ENCODE assay signal across 7 cellular contexts in the genomic region with DNA sequence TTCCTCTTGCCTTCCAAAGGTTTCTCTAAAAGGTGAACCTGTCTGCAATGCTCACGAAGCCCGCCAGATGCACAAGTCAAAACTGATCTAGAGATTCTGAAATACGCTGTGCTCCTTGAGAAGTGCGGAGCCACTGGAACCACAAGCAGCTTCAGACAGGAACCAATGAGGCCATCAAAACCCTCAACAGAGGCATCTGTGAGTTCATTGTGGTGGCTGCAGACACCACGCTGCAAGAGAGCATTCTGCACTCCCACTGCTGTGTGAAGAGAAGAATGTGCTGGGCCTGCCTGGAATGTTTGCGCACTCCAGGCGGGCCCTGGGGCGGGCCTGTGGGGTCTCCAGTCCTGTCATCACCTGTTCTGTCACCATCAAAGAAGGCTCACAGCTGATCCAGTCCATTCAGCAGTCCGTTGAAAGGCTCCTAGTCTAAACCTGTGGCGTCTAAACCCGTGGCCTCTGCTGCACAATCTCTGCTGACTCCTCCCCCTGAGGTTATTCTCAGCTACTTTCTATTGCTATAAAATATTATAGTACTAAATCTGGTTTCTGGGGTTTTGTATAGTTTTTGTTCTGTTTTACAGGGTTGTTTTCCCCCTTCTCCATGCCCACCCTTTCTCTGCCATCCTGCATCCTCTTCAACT.
DNase-seq lines count a peak whose midpoint lies in the region; ATAC-seq and TF ChIP-seq lines count a peak whose summit lies in the region.
"Not testable (repeated sequence)": the region's sequence is repeated elsewhere in the genome, so short reads cannot be mapped to it uniquely, and the experiment has no call there.

No MANE protein-coding gene starts in this region.

- not testable (repeated sequence) for H3K27ac ChIP-seq in DND-41 (ENCODE audit: low read length)

- not testable (repeated sequence) for DNase-seq in DND-41; T-helper 17 cell; activated CD8-positive, alpha-beta memory T cell treated with anti-CD3 and anti-CD28 coated beads, Interleukin-2, amount 10 ng/mL, durations not matched to agents 7 days and 5 days; activated naive CD4-positive, alpha-beta T cell treated with anti-CD3 and anti-CD28 coated beads, Interleukin-2, amount 50 U/mL, for 72 hours (ENCODE audit: low spot score in 2 of 2); central memory CD8-positive, alpha-beta T cell (ENCODE audit: low spot score in 2 of 2); natural killer cell; stimulated activated naive CD8-positive, alpha-beta T cell treated with anti-CD3 and anti-CD28 coated beads, Interleukin-15, amount 100 ng/mL, for 72 hours

- intact Hi-C loops in natural killer cell (cut with micrococcal nuclease), result not testable (repeated sequence)

- CTCF ChIA-PET in activated CD8-positive, alpha-beta memory T cell treated with anti-CD3 and anti-CD28 coated beads, Interleukin-2, amount 10 ng/mL, durations not matched to agents 7 days and 5 days (lab: Charles Lee), result not testable (repeated sequence)

- not testable (repeated sequence) for H3K27me3 Mint-ChIP-seq in T-helper 17 cell; activated CD8-positive, alpha-beta memory T cell treated with anti-CD3 and anti-CD28 coated beads, Interleukin-2, amount 10 ng/mL, durations not matched to agents 7 days and 5 days; central memory CD8-positive, alpha-beta T cell; natural killer cell (ENCODE audit: low read depth in 2 of 2); stimulated activated naive CD8-positive, alpha-beta T cell treated with anti-CD3 and anti-CD28 coated beads, Interleukin-15, amount 100 ng/mL, for 72 hours

- H3K9me3 ChIP-seq in DND-41 (ENCODE audit: insufficient read depth, low read length, severe bottlenecking); T-helper 17 cell (ENCODE audit: control insufficient read depth, low read length, poor library complexity, severe bottlenecking): not testable (repeated sequence)

- not testable (repeated sequence) for H3K4me1 Mint-ChIP-seq in T-helper 17 cell; activated CD8-positive, alpha-beta memory T cell treated with anti-CD3 and anti-CD28 coated beads, Interleukin-2, amount 10 ng/mL, durations not matched to agents 7 days and 5 days; central memory CD8-positive, alpha-beta T cell; natural killer cell; stimulated activated naive CD8-positive, alpha-beta T cell treated with anti-CD3 and anti-CD28 coated beads, Interleukin-15, amount 100 ng/mL, for 72 hours

- H3K27me3 ChIP-seq in DND-41 (ENCODE audit: insufficient read depth, low read length, poor library complexity), result not testable (repeated sequence)

- H3K4me3 ChIP-seq in DND-41 (ENCODE audit: low read depth in 1 of 2, low read length in 2 of 2), result not testable (repeated sequence)

- H3K4me2 ChIP-seq in DND-41 (ENCODE audit: insufficient read depth, low read length), result not testable (repeated sequence)

- H3K27ac Mint-ChIP-seq in T-helper 17 cell; activated CD8-positive, alpha-beta memory T cell treated with anti-CD3 and anti-CD28 coated beads, Interleukin-2, amount 10 ng/mL, durations not matched to agents 7 days and 5 days; activated naive CD4-positive, alpha-beta T cell treated with anti-CD3 and anti-CD28 coated beads, Interleukin-2, amount 50 U/mL, for 72 hours; central memory CD8-positive, alpha-beta T cell (ENCODE audit: low read depth); natural killer cell; stimulated activated naive CD8-positive, alpha-beta T cell treated with anti-CD3 and anti-CD28 coated beads, Interleukin-15, amount 100 ng/mL, for 72 hours: not testable (repeated sequence)

- H2AFZ ChIP-seq in DND-41 (ENCODE audit: low read depth, low read length), result not testable (repeated sequence)

- not testable (repeated sequence) for H3K79me2 ChIP-seq in DND-41 (ENCODE audit: insufficient read depth, low read length)

- H3K9me3 Mint-ChIP-seq in activated CD8-positive, alpha-beta memory T cell treated with anti-CD3 and anti-CD28 coated beads, Interleukin-2, amount 10 ng/mL, durations not matched to agents 7 days and 5 days (ENCODE audit: low read depth); activated naive CD4-positive, alpha-beta T cell treated with anti-CD3 and anti-CD28 coated beads, Interleukin-2, amount 50 U/mL, for 72 hours; central memory CD8-positive, alpha-beta T cell; natural killer cell; stimulated activated naive CD8-positive, alpha-beta T cell treated with anti-CD3 and anti-CD28 coated beads, Interleukin-15, amount 100 ng/mL, for 72 hours: not testable (repeated sequence)

- H3K36me3 ChIP-seq in DND-41 (ENCODE audit: insufficient read depth, low read length), result not testable (repeated sequence)

- not testable (repeated sequence) for H3K36me3 Mint-ChIP-seq in T-helper 17 cell (ENCODE audit: low read depth); activated CD8-positive, alpha-beta memory T cell treated with anti-CD3 and anti-CD28 coated beads, Interleukin-2, amount 10 ng/mL, durations not matched to agents 7 days and 5 days; activated naive CD4-positive, alpha-beta T cell treated with anti-CD3 and anti-CD28 coated beads, Interleukin-2, amount 50 U/mL, for 72 hours; central memory CD8-positive, alpha-beta T cell (ENCODE audit: insufficient read depth); natural killer cell

- TF ChIP-seq CTCF in DND-41 (IDR thresholded peaks at IDR 0.05; ENCODE audit: borderline replicate concordance, extremely low read depth, low read length, poor library complexity, severe bottlenecking); natural killer cell (IDR thresholded peaks at IDR 0.05): not testable (repeated sequence)

- not testable (repeated sequence) for H3K4me1 ChIP-seq in DND-41 (ENCODE audit: insufficient read depth, low read length)

- not testable (repeated sequence) for H4K20me1 ChIP-seq in DND-41 (ENCODE audit: insufficient read depth, low read length)

- not testable (repeated sequence) for H3K4me3 Mint-ChIP-seq in T-helper 17 cell; activated CD8-positive, alpha-beta memory T cell treated with anti-CD3 and anti-CD28 coated beads, Interleukin-2, amount 10 ng/mL, durations not matched to agents 7 days and 5 days; central memory CD8-positive, alpha-beta T cell; natural killer cell; stimulated activated naive CD8-positive, alpha-beta T cell treated with anti-CD3 and anti-CD28 coated beads, Interleukin-15, amount 100 ng/mL, for 72 hours

- ATAC-seq in DND-41 (ENCODE audit: insufficient read depth, low read depth) (peak; percentile 97), T-helper 17 cell (peak; percentile 92), natural killer cell (peak; percentile 59 to 95 (median 59))
- peak; percentile 82 for ATAC-seq in activated CD8-positive, alpha-beta memory T cell treated with anti-CD3 and anti-CD28 coated beads, Interleukin-2, amount 10 ng/mL, durations not matched to agents 7 days and 5 days
- peak; percentile 70 to 78 for ATAC-seq in activated naive CD4-positive, alpha-beta T cell treated with anti-CD3 and anti-CD28 coated beads, Interleukin-2, amount 50 U/mL, for 72 hours
- ATAC-seq in central memory CD8-positive, alpha-beta T cell (replicated peaks; ENCODE audit: extremely low read depth, poor library complexity, severe bottlenecking), result peak; percentile 98
- ATAC-seq in stimulated activated naive CD8-positive, alpha-beta T cell treated with anti-CD3 and anti-CD28 coated beads, Interleukin-15, amount 100 ng/mL, for 72 hours, result peak; percentile 98

- not testable (repeated sequence) for H3K9ac ChIP-seq in DND-41 (ENCODE audit: low read depth, low read length)
